Comparison of ENCODE assay signal across 17 cellular contexts in genomic region chr9:114518120-114518519, GRCh38.
"Had no signal": no experiment of that assay in that cellular context is flagged by ENCODE, and none has a peak within 500 bp of the region (broad histone marks: within the 10 kb centered on the region; RNA-seq: fewer than 3 reads in every experiment).

No MANE protein-coding gene starts in this region.

- H3K27me3 ChIP-seq: thyroid gland had no signal

- H3K4me3 Mint-ChIP-seq: activated CD4-positive, alpha-beta memory T cell treated with anti-CD3 and anti-CD28 coated beads, Interleukin-2, amount 10 ng/mL, durations not matched to agents 7 days and 5 days; activated naive CD8-positive, alpha-beta T cell treated with anti-CD3 and anti-CD28 coated beads, Interleukin-2, amount 50 U/mL, for 24 hours; activated T-helper 1 cell treated with anti-CD3 and anti-CD28 coated beads, Interleukin-12 subunit alpha, Interleukin-12 subunit beta, Interleukin-2, Interleukin-4 antibody, amounts not matched to agents 30 ng/mL and 10 ng/mL and 1 ng/mL, durations not matched to agents 14 hours and 24 hours and 36 hours; stimulated activated naive CD8-positive, alpha-beta T cell treated with anti-CD3 and anti-CD28 coated beads, Interleukin-15, Interleukin-2, amounts not matched to agents 100 ng/mL and 50 ng/mL, for 24 hours had no signal

- H3K4me3 ChIP-seq: coronary artery, lower lobe of right lung, prostate gland, thyroid gland, upper lobe of right lung had no signal

- H3K36me3 Mint-ChIP-seq: naive thymus-derived CD8-positive, alpha-beta T cell had no signal

- H3K4me1 ChIP-seq: lower lobe of right lung, prostate gland, thyroid gland, upper lobe of right lung had no signal

- DNase-seq: activated CD4-positive, alpha-beta memory T cell treated with anti-CD3 and anti-CD28 coated beads, Interleukin-2, amount 10 ng/mL, durations not matched to agents 7 days and 5 days; activated CD4-positive, alpha-beta T cell treated with anti-CD3 and anti-CD28 coated beads for 48 hours; activated CD4-positive, CD25-positive, alpha-beta regulatory T cell; activated gamma-delta T cell; activated naive CD4-positive, alpha-beta T cell treated with anti-CD3 and anti-CD28 coated beads, Interleukin-2, amount 50 U/mL, for 16 hours; activated naive CD8-positive, alpha-beta T cell treated with anti-CD3 and anti-CD28 coated beads, Interleukin-2, amount 50 U/mL, for 24 hours; cerebellar nuclear complex; lower lobe of right lung; naive thymus-derived CD8-positive, alpha-beta T cell; stimulated activated CD4-positive, alpha-beta T cell treated with anti-CD3 and anti-CD28 coated beads, Interleukin-4, amount 100 ng/mL, for 24 hours; substantia nigra; thyroid gland; upper lobe of right lung had no signal

- H3K9me3 ChIP-seq: lower lobe of right lung, prostate gland, thyroid gland, upper lobe of right lung had no signal

- H3K27ac ChIP-seq: coronary artery, lower lobe of right lung, prostate gland, thyroid gland, upper lobe of right lung had no signal

- H3K9me3 Mint-ChIP-seq: activated CD4-positive, alpha-beta memory T cell treated with anti-CD3 and anti-CD28 coated beads, Interleukin-2, amount 10 ng/mL, durations not matched to agents 7 days and 5 days; activated naive CD8-positive, alpha-beta T cell treated with anti-CD3 and anti-CD28 coated beads, Interleukin-2, amount 50 U/mL, for 24 hours; naive thymus-derived CD8-positive, alpha-beta T cell; stimulated activated naive CD8-positive, alpha-beta T cell treated with anti-CD3 and anti-CD28 coated beads, Interleukin-15, Interleukin-2, amounts not matched to agents 100 ng/mL and 50 ng/mL, for 24 hours had no signal

- H3K27ac Mint-ChIP-seq: activated CD4-positive, alpha-beta memory T cell treated with anti-CD3 and anti-CD28 coated beads, Interleukin-2, amount 10 ng/mL, durations not matched to agents 7 days and 5 days; activated naive CD8-positive, alpha-beta T cell treated with anti-CD3 and anti-CD28 coated beads, Interleukin-2, amount 50 U/mL, for 24 hours; stimulated activated naive CD8-positive, alpha-beta T cell treated with anti-CD3 and anti-CD28 coated beads, Interleukin-15, Interleukin-2, amounts not matched to agents 100 ng/mL and 50 ng/mL, for 24 hours had no signal

- ATAC-seq: activated naive CD8-positive, alpha-beta T cell treated with anti-CD3 and anti-CD28 coated beads, Interleukin-2, amount 50 U/mL, for 24 hours; lower lobe of right lung; naive thymus-derived CD8-positive, alpha-beta T cell; upper lobe of right lung had no signal

- H3K36me3 ChIP-seq: lower lobe of right lung, prostate gland, thyroid gland, upper lobe of right lung had no signal
